ENCODE assay signal across 8 cellular contexts in genomic region chr19:7903244-7904073, GRCh38. TPM values are rescaled to one million over a fixed set of nuclear protein-coding genes. Genes with fewer than 3 reads are reported as not detected.
DNase-seq lines count a peak whose midpoint lies in the region; ATAC-seq and TF ChIP-seq lines count a peak whose summit lies in the region.

MAP2K7 (plus strand) TSS chr19:7903877; CDS start chr19:7903945, 68 bp downstream.

- DNase-seq in AG20443 (ENCODE audit: low spot score) (peak; percentile 100), NCI-H345 treated with DMSO at 0.1 percent for 48 hours (lab: John Stamatoyannopoulos, UW; ENCODE audit: unreplicated experiment) (peak; percentile 98), inferior parietal cortex (ENCODE audit: extremely low spot score) (peak; percentile 99), spleen (peak; percentile 100)
- DNase-seq in activated CD4-positive, CD25-positive, alpha-beta regulatory T cell (lab: John Stamatoyannopoulos, UW), result peak; percentile 100
- DNase-seq in central memory CD4-positive, alpha-beta T cell, result peak; percentile 100

- H3K36me3 ChIP-seq in spleen, result peaks cover 0 to 36% (median 7%) of the 10 kb centered on the region in 6 donors

- 0 to 1% (median 0%) methylated on average over 47 to 89 of the region's 89 CpGs for WGBS in spleen, 5 donors

- peaks cover 14 to 55% (median 46%) of the 10 kb centered on the region in 6 donors for H3K4me1 ChIP-seq in spleen

- H3K9me3 ChIP-seq in spleen, result no peaks in the 10 kb centered on the region

- H3K27ac ChIP-seq in spleen, result peak within 1 kb of the TSS; percentile 83 to 95 (median 92)

- peak; percentile 43 to 84 (median 60) for TF ChIP-seq CTCF in spleen (IDR thresholded peaks at IDR 0.05 in 8 of 11, conservative IDR thresholded peaks at IDR 0.05 in 3 of 11)

- ATAC-seq in GM19025 (IDR thresholded peaks at IDR 0.05; ENCODE audit: low read depth, unreplicated experiment) (peak; percentile 89), HG03342 (IDR thresholded peaks at IDR 0.05; ENCODE audit: unreplicated experiment) (peak; percentile 78)

- intact Hi-C loops in spleen (cut with DNase I; ENCODE audit: low total_unique reads), result no loop called here

- peak within 1 kb of the TSS; percentile 55 to 89 (median 74) for H3K4me3 ChIP-seq in spleen

- TF ChIP-seq POLR2A in spleen (IDR thresholded peaks at IDR 0.05), result peak in 1 of 3 donors; percentile 70

- peaks cover 0 to 13% (median 0%) of the 10 kb centered on the region in 7 donors for H3K27me3 ChIP-seq in spleen (replicated peaks in 1 of 7)

RNA-seq across cellular contexts. Expression of gene MAP2K7, which starts in this region (rescaled TPM):
- 10 to 100 TPM; 19.5 to 41.3 (median 32.9) TPM for total RNA-seq in spleen
- polyA plus RNA-seq in spleen, result 10 to 100 TPM; 12.4 to 44.3 (median 18.9) TPM

Comparison
In these comparisons a context has a peak if more than half of its experiments do, and no peak if none do; other contexts are left out.
1. Peak in every context shown above with its lines: DNase-seq, ATAC-seq, H3K4me3 ChIP-seq and H3K27ac ChIP-seq.